In the genomic region with DNA sequence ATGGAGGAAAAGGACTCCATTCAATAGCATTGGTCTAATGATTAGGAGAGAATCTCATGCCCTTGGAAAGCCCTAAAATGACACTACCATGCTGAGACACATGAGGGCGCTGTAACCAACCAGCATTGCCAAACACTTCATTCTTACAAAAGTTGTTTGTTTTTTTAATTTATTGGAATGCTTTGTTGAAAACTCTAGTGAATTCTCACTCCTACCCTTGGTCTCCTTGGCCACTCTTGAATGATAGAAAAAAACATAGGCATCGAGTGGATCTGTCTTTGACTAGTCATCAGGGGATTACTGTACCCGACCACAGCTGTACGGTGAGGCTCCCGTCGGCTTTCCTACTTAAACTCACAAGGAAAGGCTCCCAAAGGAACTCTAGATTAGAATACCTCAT, we compare ENCODE assay signal across 1 cellular context.
TF ChIP-seq lines count a peak whose summit lies in the region.

No MANE protein-coding gene starts in this region.

TF ChIP-seq in H1, 55 proteins besides CTCF, POLR2A, EP300 and RAD21 (continued from another document):
- TF ChIP-seq CEBPB (IDR thresholded peaks at IDR 0.05; ENCODE audit: low read depth, low read length) (0 out of 2 replicates have a peak, but pooled peaks have one; percentile 33), POU5F1 (IDR thresholded peaks at IDR 0.05; ENCODE audit: low read depth, low read length) (0 out of 2 replicates have a peak, but pooled peaks have one; percentile 1)
